In the genomic region with DNA sequence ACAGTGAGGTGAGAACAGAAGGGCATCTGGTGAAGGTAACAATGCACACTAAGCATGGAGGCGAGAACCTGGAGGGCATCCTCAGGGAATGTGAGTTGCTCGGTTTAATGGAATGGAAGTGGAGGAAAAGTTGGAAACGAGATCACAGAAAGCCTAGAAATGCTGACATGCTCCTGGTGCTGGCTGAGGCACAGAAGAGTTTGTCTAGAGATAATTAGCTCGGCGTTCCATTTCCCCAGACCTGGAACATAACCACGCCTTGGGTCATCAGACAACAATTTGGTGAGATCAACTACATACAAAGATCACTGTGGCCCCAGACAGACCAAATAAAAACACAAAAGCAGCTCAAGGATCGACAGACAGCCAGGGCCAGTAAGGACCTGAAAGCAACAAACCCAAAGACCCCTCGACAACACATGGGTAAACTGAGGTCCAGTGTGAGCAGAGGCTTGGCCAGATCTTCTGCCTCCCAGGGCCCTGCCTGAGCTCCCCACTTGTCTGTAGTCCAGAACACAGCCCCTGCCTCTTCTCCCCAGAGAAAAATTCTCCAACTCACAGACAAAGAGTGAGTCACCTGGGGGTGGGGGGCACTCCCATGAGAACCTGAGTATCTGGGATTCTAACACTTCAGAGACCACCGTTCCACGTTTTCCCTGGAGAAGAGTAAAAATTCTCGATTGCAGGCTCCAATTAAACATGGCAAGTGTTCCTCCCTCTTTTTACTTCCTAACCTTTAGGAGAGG, we compare ENCODE assay signal across 10 cellular contexts. TPM values are rescaled to one million over a fixed set of nuclear protein-coding genes. Genes with fewer than 3 reads are reported as not detected.
DNase-seq lines count a peak whose midpoint lies in the region; ATAC-seq, FAIRE-seq and TF ChIP-seq lines count a peak whose summit lies in the region.
"Had no signal": no experiment of that assay in that cellular context is flagged by ENCODE, and none has a peak within 500 bp of the region (broad histone marks: within the 10 kb centered on the region; RNA-seq: fewer than 3 reads in every experiment).

No MANE protein-coding gene starts in this region.

- H3K4me3 ChIP-seq in astrocyte (ENCODE audit: insufficient read depth, low read depth, low read length) = peak overlapping the region; percentile 4

- intact Hi-C loops in left ventricle myocardium superior (cut with micrococcal nuclease) = loop anchor here (10.0 kb wide), 1 partner anchor 148 kb away; no protein-coding TSS in a partner anchor

- no peaks in the 10 kb centered on the region for H4K20me1 ChIP-seq in astrocyte (ENCODE audit: insufficient read depth, low read length)

- H3K9ac ChIP-seq in astrocyte (ENCODE audit: low read length) = peak overlapping the region; percentile 84

- peak overlapping the region; percentile 99 for H3K27ac Mint-ChIP-seq in astrocyte (ENCODE audit: unreplicated experiment)
- no peak overlapping the region for H3K27ac Mint-ChIP-seq in natural killer cell treated with Interleukin-12 subunit alpha and Interleukin-12 subunit beta and Interleukin-15 and Interleukin-18, amount 100 ng/mL, for 72 hours

- H3K36me3 ChIP-seq in astrocyte (ENCODE audit: insufficient read depth, low read length) = peaks cover 5% of the 10 kb centered on the region

- FAIRE-seq in astrocyte (lab: Jason Lieb, UNC) = peak; percentile 91

- peak overlapping the region; percentile 95 for H3K27ac ChIP-seq in astrocyte (ENCODE audit: low read depth, low read length)

- peaks cover 73% of the 10 kb centered on the region for H3K4me1 Mint-ChIP-seq in astrocyte (ENCODE audit: low read depth, unreplicated experiment)
- no peaks in the 10 kb centered on the region for H3K4me1 Mint-ChIP-seq in natural killer cell treated with Interleukin-12 subunit alpha and Interleukin-12 subunit beta and Interleukin-15 and Interleukin-18, amount 100 ng/mL, for 72 hours (ENCODE audit: low read depth in 2 of 2)

- no peak overlapping the region for H2AFZ ChIP-seq in astrocyte (ENCODE audit: low read depth, low read length)

- peaks cover 17% of the 10 kb centered on the region for H3K36me3 Mint-ChIP-seq in astrocyte (ENCODE audit: low read depth, unreplicated experiment)
- H3K36me3 Mint-ChIP-seq in natural killer cell treated with Interleukin-12 subunit alpha and Interleukin-12 subunit beta and Interleukin-15 and Interleukin-18, amount 100 ng/mL, for 72 hours = no peaks in the 10 kb centered on the region

- ATAC-seq in left ventricle myocardium superior (peak; percentile 44), HG03571 (IDR thresholded peaks at IDR 0.05; ENCODE audit: unreplicated experiment) (no peak), GM18511 (IDR thresholded peaks at IDR 0.05; ENCODE audit: unreplicated experiment) (no peak)
- ATAC-seq in natural killer cell treated with Interleukin-12 subunit alpha and Interleukin-12 subunit beta and Interleukin-15 and Interleukin-18, amount 100 ng/mL, for 72 hours = no peak

- DNase-seq in EL (peak; percentile 88), astrocyte (ENCODE audit: low read depth) (peak; percentile 92), left ventricle myocardium superior (no peak), retina (peak; percentile 32), foreskin melanocyte (no peak)
- no peak for DNase-seq in natural killer cell treated with Interleukin-12 subunit alpha and Interleukin-12 subunit beta and Interleukin-15 and Interleukin-18, amount 100 ng/mL, for 72 hours (ENCODE audit: low spot score)
- DNase-seq: effector memory CD4-positive, alpha-beta T cell; NCI-H82 had no signal

- no peak for TF ChIP-seq CTCF in astrocyte (IDR thresholded peaks at IDR 0.05; ENCODE audit: insufficient read depth, low read depth, low read length)

- H3K4me1 ChIP-seq in astrocyte (ENCODE audit: insufficient read depth, low read length) = peaks cover 69% of the 10 kb centered on the region

- no peaks in the 10 kb centered on the region for H3K27me3 Mint-ChIP-seq in astrocyte (ENCODE audit: low read depth, unreplicated experiment)
- H3K27me3 Mint-ChIP-seq in natural killer cell treated with Interleukin-12 subunit alpha and Interleukin-12 subunit beta and Interleukin-15 and Interleukin-18, amount 100 ng/mL, for 72 hours = peaks cover 0 to 2% of the 10 kb centered on the region in 2 donors

- peaks cover 83% of the 10 kb centered on the region for H3K79me2 ChIP-seq in astrocyte (ENCODE audit: insufficient read depth, low read length)

- peak overlapping the region; percentile 71 for H3K4me2 ChIP-seq in astrocyte (ENCODE audit: low read length)

- peak overlapping the region; percentile 43 for H3K4me3 Mint-ChIP-seq in astrocyte (ENCODE audit: unreplicated experiment)
- H3K4me3 Mint-ChIP-seq in natural killer cell treated with Interleukin-12 subunit alpha and Interleukin-12 subunit beta and Interleukin-15 and Interleukin-18, amount 100 ng/mL, for 72 hours = no peak overlapping the region

- H3K27me3 ChIP-seq in astrocyte (ENCODE audit: insufficient read depth, low read length) = no peaks in the 10 kb centered on the region

- H3K9me3 ChIP-seq in astrocyte (ENCODE audit: insufficient read depth, low read depth, low read length) = no peaks in the 10 kb centered on the region

- peaks cover 3% of the 10 kb centered on the region for H3K9me3 Mint-ChIP-seq in astrocyte (ENCODE audit: unreplicated experiment)
- H3K9me3 Mint-ChIP-seq in natural killer cell treated with Interleukin-12 subunit alpha and Interleukin-12 subunit beta and Interleukin-15 and Interleukin-18, amount 100 ng/mL, for 72 hours = no peaks in the 10 kb centered on the region

RNA-seq across cellular contexts. Expression of gene SHB, which starts 52.5 kb away (rescaled TPM):
- total RNA-seq in astrocyte (53.4 and 54.5 TPM in 2 replicates), left ventricle myocardium superior (15.9 TPM)
- 1 to 10 TPM in 1 of 2 donors, under 1 TPM in 1; 0.14 to 1.6 TPM for total RNA-seq in natural killer cell treated with Interleukin-12 subunit alpha and Interleukin-12 subunit beta and Interleukin-15 and Interleukin-18, amount 100 ng/mL, for 72 hours

Comparison
In these comparisons a context has a peak if more than half of its experiments do, and no peak if none do; other contexts are left out.
1. DNase-seq: peak in EL (single experiment), astrocyte (single experiment) and retina (single experiment); none in left ventricle myocardium superior (single experiment), foreskin melanocyte (single experiment) and natural killer cell treated with Interleukin-12 subunit alpha and Interleukin-12 subunit beta and Interleukin-15 and Interleukin-18, amount 100 ng/mL, for 72 hours (single experiment).